ENCODE assay signal across 17 cellular contexts in the genomic region with DNA sequence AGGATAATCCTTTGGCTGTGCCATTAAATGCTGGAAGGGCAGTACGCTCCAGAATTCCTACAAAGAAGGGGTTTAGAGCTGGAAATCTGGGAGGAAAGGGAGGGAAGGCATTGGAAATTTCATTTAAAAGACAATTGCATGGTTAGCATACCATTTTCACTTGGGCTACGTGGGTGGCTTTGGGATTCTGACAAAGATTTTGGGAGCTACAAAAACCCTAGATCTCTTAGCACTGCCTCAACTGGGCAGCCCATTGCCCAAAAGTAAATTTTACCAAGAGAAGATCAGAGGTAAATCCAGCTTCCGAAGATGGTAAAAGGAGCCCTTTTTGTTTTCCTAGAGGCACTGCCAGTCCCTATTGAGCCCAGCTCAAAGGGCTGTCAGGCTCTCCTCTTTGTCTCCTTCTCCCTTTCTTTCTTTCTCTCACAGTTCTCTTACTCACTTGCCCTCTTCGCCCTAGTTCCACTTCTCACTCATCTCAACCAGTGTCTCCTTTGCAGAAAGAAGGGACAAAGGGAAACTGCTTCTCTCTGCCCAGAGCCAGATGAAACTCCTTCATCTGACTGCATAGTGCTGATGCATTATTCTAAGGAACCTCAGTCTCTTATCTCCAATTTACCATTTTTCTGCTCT.
A peak's percentile ranks its signal among the peaks of the same experiment; 100 is the strongest.
DNase-seq lines count a peak whose midpoint lies in the region; ATAC-seq lines count a peak whose summit lies in the region.
"Had no signal": no experiment of that assay in that cellular context is flagged by ENCODE, and none has a peak within 500 bp of the region (broad histone marks: within the 10 kb centered on the region; RNA-seq: fewer than 3 reads in every experiment).

No MANE protein-coding gene starts in this region.

- H2BK120ac ChIP-seq in neuronal stem cell (ENCODE audit: low read depth, low read length), result no peak overlapping the region

- WGBS in neuronal stem cell (ENCODE audit: extremely low coverage in 2 of 2, insufficient read length in 2 of 2, insufficient replicate concordance in 1 of 2), 2 donors, result no CpG with 5 or more reads among the region's 4 CpGs

- in situ Hi-C loops in HAP-1 (cut with MboI; ENCODE audit: low sequenced_read_pairs) (no loop called here), G401 (cut with HindIII; ENCODE audit: low sequenced_read_pairs) (no loop called here)

- H3K27ac ChIP-seq in neuronal stem cell (replicated peaks; ENCODE audit: low read length), result peak overlapping the region; percentile 57
- H3K27ac ChIP-seq: C4-2B, KMS-11 had no signal

- no peaks in the 10 kb centered on the region for H3K79me1 ChIP-seq in neuronal stem cell (ENCODE audit: low read depth, low read length)

- DNase-seq in HAP-1 (ENCODE audit: low spot score in 2 of 2), result peak; percentile 66 to 95
- DNase-seq in ecto neural progenitor cell (ENCODE audit: low spot score), result peak; percentile 52
- peak; percentile 26 for DNase-seq in neuronal stem cell (ENCODE audit: low spot score)
- DNase-seq in HuH-7 (ENCODE audit: low spot score), result no peak
- no peak for DNase-seq in left cardiac atrium
- DNase-seq in kidney glomerular epithelial cell (lab: John Stamatoyannopoulos, UW), result no peak
- DNase-seq in G401 (ENCODE audit: low spot score), result no peak
- DNase-seq: NCI-H1436; NCI-H2029 treated with DMSO at 0.1 percent for 48 hours; NCI-H2171 treated with DMSO at 0.1 percent for 48 hours; NCI-H446 treated with DMSO at 0.1 percent for 48 hours; NK-92 treated with Interleukin-12 subunit alpha and Interleukin-12 subunit beta, amount 100 ng/mL, for 24 hours; RPMI8226 had no signal

- no peak overlapping the region for H3K4me2 ChIP-seq in neuronal stem cell (ENCODE audit: insufficient read depth, low read length, poor library complexity, severe bottlenecking)
- H3K4me2 ChIP-seq: KMS-11 had no signal

- no peak overlapping the region for H4K91ac ChIP-seq in neuronal stem cell (ENCODE audit: low read depth, low read length, poor library complexity)

- H2BK12ac ChIP-seq in neuronal stem cell (ENCODE audit: low read length), result no peak overlapping the region

- H3K9me3 ChIP-seq in HAP-1, result no peaks in the 10 kb centered on the region
- no peaks in the 10 kb centered on the region for H3K9me3 ChIP-seq in iPS-15b (ENCODE audit: control insufficient read depth, insufficient read depth, low read length)
- H3K9me3 ChIP-seq in neuronal stem cell (replicated peaks in 1 of 2; ENCODE audit: control insufficient read depth in 2 of 2, insufficient read depth in 1 of 2, low read depth in 1 of 2, low read length in 2 of 2), result peaks cover 0 to 4% of the 10 kb centered on the region in 2 donors

- H3K23ac ChIP-seq in neuronal stem cell (ENCODE audit: low read depth, low read length, poor library complexity), result no peak overlapping the region

- H4K8ac ChIP-seq in neuronal stem cell (ENCODE audit: low read depth, low read length), result no peak overlapping the region

- H3K4me1 ChIP-seq in HAP-1 (peaks cover 79% of the 10 kb centered on the region), iPS-15b (ENCODE audit: control insufficient read depth, insufficient read depth, low read length) (peaks cover 41% of the 10 kb centered on the region), neuronal stem cell (ENCODE audit: control insufficient read depth in 2 of 2, insufficient read depth in 1 of 2, low read depth in 1 of 2, low read length in 2 of 2) (peaks cover 7 to 14% of the 10 kb centered on the region in 2 donors)

- H3K36me3 ChIP-seq in HAP-1 (replicated peaks), result no peaks in the 10 kb centered on the region
- no peaks in the 10 kb centered on the region for H3K36me3 ChIP-seq in iPS-15b (ENCODE audit: control insufficient read depth, insufficient read depth, low read length)
- H3K36me3 ChIP-seq in neuronal stem cell (replicated peaks in 1 of 2; ENCODE audit: control insufficient read depth in 2 of 2, insufficient read depth in 2 of 2, low read length in 2 of 2), result no peaks in the 10 kb centered on the region

- H2BK5ac ChIP-seq in neuronal stem cell (ENCODE audit: low read length), result no peak overlapping the region

- peak overlapping the region; percentile 67 for H2AFZ ChIP-seq in neuronal stem cell (ENCODE audit: low read length)

- no peak overlapping the region for H3K14ac ChIP-seq in neuronal stem cell (ENCODE audit: low read length)

- intact Hi-C loops in left cardiac atrium (cut with DNase I), result no loop called here

- H3K4me3 ChIP-seq in HAP-1, result no peak overlapping the region
- H3K4me3 ChIP-seq in iPS-15b (ENCODE audit: low read depth, low read length), result peak overlapping the region; percentile 3
- H3K4me3 ChIP-seq in neuronal stem cell (ENCODE audit: low read length in 2 of 2), result no peak overlapping the region

- H3K27me3 ChIP-seq in HAP-1 (ENCODE audit: low read depth) (no peaks in the 10 kb centered on the region), iPS-15b (ENCODE audit: control insufficient read depth, insufficient read depth, low read length) (no peaks in the 10 kb centered on the region), neuronal stem cell (ENCODE audit: control insufficient read depth in 3 of 3, insufficient read depth in 3 of 3, low read depth in 1 of 3, low read length in 3 of 3) (no peaks in the 10 kb centered on the region)

- no peak overlapping the region for H3K9ac ChIP-seq in iPS-15b (ENCODE audit: low read depth, low read length)
- no peak overlapping the region for H3K9ac ChIP-seq in neuronal stem cell (ENCODE audit: low read depth, low read length, poor library complexity)
- H3K9ac ChIP-seq: KMS-11 had no signal

- H2AK5ac ChIP-seq in neuronal stem cell (ENCODE audit: low read depth, low read length), result no peak overlapping the region

- no peak overlapping the region for H3K18ac ChIP-seq in neuronal stem cell (ENCODE audit: low read length)

- no peak for ATAC-seq in left cardiac atrium
- ATAC-seq: HepG2 had no signal

- H2BK15ac ChIP-seq in neuronal stem cell (ENCODE audit: low read length), result no peak overlapping the region

- H3K4ac ChIP-seq in neuronal stem cell (ENCODE audit: low read length), result no peak overlapping the region

Comparison
In these comparisons a context has a peak if more than half of its experiments do, and no peak if none do; other contexts are left out.
1. DNase-seq: peak in HAP-1 (2 of 2), ecto neural progenitor cell (single experiment) and neuronal stem cell (single experiment); none in HuH-7 (single experiment), left cardiac atrium (single experiment), kidney glomerular epithelial cell (single experiment) and G401 (single experiment).